ENCODE assay signal across 25 cellular contexts in genomic region chr15:37698679-37699078, GRCh38.
DNase-seq lines count a peak whose midpoint lies in the region; ATAC-seq, FAIRE-seq and TF ChIP-seq lines count a peak whose summit lies in the region.
"Had no signal": no experiment of that assay in that cellular context is flagged by ENCODE, and none has a peak within 500 bp of the region (broad histone marks: within the 10 kb centered on the region; RNA-seq: fewer than 3 reads in every experiment).

No MANE protein-coding gene starts in this region.

- no peak for FAIRE-seq in GM12892 (lab: Jason Lieb, UNC)

- no peak overlapping the region for H2BK12ac ChIP-seq in trophoblast cell (ENCODE audit: low read length)

- H3K4me1 ChIP-seq in GM23248 (ENCODE audit: insufficient read depth) (peaks cover 9% of the 10 kb centered on the region; the same call in 1 of the 2 replicates), PC-3 (ENCODE audit: insufficient read depth, low read length) (no peaks in the 10 kb centered on the region), trophoblast cell (ENCODE audit: control insufficient read depth in 1 of 2, insufficient read depth in 2 of 2, low read length in 2 of 2) (no peaks in the 10 kb centered on the region), esophagus muscularis mucosa (no peaks in the 10 kb centered on the region)
- H3K4me1 ChIP-seq: BE2C, gastrocnemius medialis, testis had no signal

- H3K79me2 ChIP-seq in GM23248 (ENCODE audit: insufficient read depth), result no peaks in the 10 kb centered on the region
- no peaks in the 10 kb centered on the region for H3K79me2 ChIP-seq in PC-3 (ENCODE audit: low read length)
- no peaks in the 10 kb centered on the region for H3K79me2 ChIP-seq in trophoblast cell (ENCODE audit: control insufficient read depth, insufficient read depth, low read length, poor library complexity)

- DNase-seq in GM23248 (peak; percentile 31), PC-3 (peak; percentile 11), epithelial cell of proximal tubule (ENCODE audit: low read depth) (no peak), trophoblast cell (peak; percentile 69 to 85), GM12892 (ENCODE audit: insufficient read length) (no peak), esophagus muscularis mucosa (ENCODE audit: extremely low spot score) (no peak)
- DNase-seq in activated CD4-positive, alpha-beta T cell treated with anti-CD3 and anti-CD28 coated beads, Interleukin-2, amount 50 U/mL, for 4 hours, result no peak
- DNase-seq: activated B cell treated with CpG ODN at 0.5 μM for 24 hours; activated CD8-positive, alpha-beta T cell treated with anti-CD3 and anti-CD28 coated beads for 36 hours; activated effector memory CD4-positive, alpha-beta T cell treated with anti-CD3 and anti-CD28 coated beads, Interleukin-2, amount 50 U/mL, for 16 hours; activated T-cell treated with anti-CD3 and anti-CD28 coated beads for 4 hours; BE2C; cortex of kidney; gastrocnemius medialis; hypothalamus; islet precursor cell; MG63; NCI-H1436 treated with DMSO at 0.1 percent for 48 hours; NCI-H2171; NCI-H524 treated with DMSO at 0.1 percent for 48 hours; nucleus accumbens; stimulated activated naive CD4-positive, alpha-beta T cell; T-helper 9 cell; testis had no signal

- no TSS peak for BruUV-seq in PC-3 (replicated peaks; lab: Mats Ljungman, UMichigan)

- H2AFZ ChIP-seq in GM23248, result no peak overlapping the region
- no peak overlapping the region for H2AFZ ChIP-seq in PC-3 (ENCODE audit: low read length)
- H2AFZ ChIP-seq in trophoblast cell (ENCODE audit: insufficient read depth, low read length, poor library complexity), result no peak overlapping the region

- no peak for TF ChIP-seq EP300 in esophagus muscularis mucosa (IDR thresholded peaks at IDR 0.05)

- H3K27ac ChIP-seq in GM23248, result no peak overlapping the region
- no peak overlapping the region for H3K27ac ChIP-seq in PC-3 (ENCODE audit: low read length)
- H3K27ac ChIP-seq in trophoblast cell (ENCODE audit: low read depth, low read length), result no peak overlapping the region
- H3K27ac ChIP-seq in esophagus muscularis mucosa (replicated peaks in 1 of 4), result no peak overlapping the region
- H3K27ac ChIP-seq: gastrocnemius medialis, testis had no signal

- H3K9me2 ChIP-seq in GM23248 (ENCODE audit: insufficient read depth) (no peaks in the 10 kb centered on the region), PC-3 (replicated peaks; ENCODE audit: low read length) (no peaks in the 10 kb centered on the region)

- CTCF ChIA-PET in PC-3 (lab: Charles Lee), result no interaction called here

- H3K4me3 ChIP-seq in GM23248 (no peak overlapping the region), PC-3 (ENCODE audit: low read length) (no peak overlapping the region), epithelial cell of proximal tubule (ENCODE audit: low read depth, low read length) (no peak overlapping the region), trophoblast cell (ENCODE audit: low read depth, low read length) (no peak overlapping the region), esophagus muscularis mucosa (no peak overlapping the region)
- H3K4me3 ChIP-seq: gastrocnemius medialis, MG63, smooth muscle cell, testis had no signal

- no peak for ATAC-seq in PC-3
- ATAC-seq: activated CD8-positive, alpha-beta T cell treated with anti-CD3 and anti-CD28 coated beads for 36 hours; gastrocnemius medialis had no signal

- H3F3A ChIP-seq in GM23248 (ENCODE audit: insufficient read depth) (no peaks in the 10 kb centered on the region; the same call in 1 of the 2 replicates), PC-3 (ENCODE audit: low read length, unreplicated experiment) (no peaks in the 10 kb centered on the region)

- no peak overlapping the region for H3K18ac ChIP-seq in trophoblast cell (ENCODE audit: low read length)

- POLR2A ChIA-PET in PC-3 (lab: Charles Lee; ENCODE audit: unreplicated experiment), result no interaction called here

- TF ChIP-seq POLR2A in GM12892 (IDR thresholded peaks at IDR 0.05; ENCODE audit: low read depth, low read length) (no peak), esophagus muscularis mucosa (IDR thresholded peaks at IDR 0.05; ENCODE audit: low read depth) (no peak)

- WGBS in GM23248 (ENCODE audit: low coverage in 1 of 2, low lambda C conversion rate in 2 of 2, missing lambda C conversion rate in 2 of 2), 2 experiments, result 30 to 42% methylated on average over 3 of the region's 3 CpGs
- WGBS in trophoblast cell (ENCODE audit: extremely low coverage, insufficient coverage, insufficient read length), result no CpG with 5 or more reads among the region's 3 CpGs
- WGBS in esophagus muscularis mucosa, result 77% methylated on average over 3 of the region's 3 CpGs

- H3K23ac ChIP-seq in trophoblast cell (ENCODE audit: low read length), result no peak overlapping the region

- peak; percentile 24; the same call in 1 of the 2 replicates for TF ChIP-seq CTCF in PC-3 (conservative IDR thresholded peaks at IDR 0.05; ENCODE audit: low read depth, low read length)
- TF ChIP-seq CTCF in epithelial cell of proximal tubule (conservative IDR thresholded peaks at IDR 0.05; ENCODE audit: low read depth, low read length), result peak; percentile 16
- TF ChIP-seq CTCF in esophagus muscularis mucosa (IDR thresholded peaks at IDR 0.05), result no peak

- H3K36me3 ChIP-seq in GM23248 (ENCODE audit: low read depth), result no peaks in the 10 kb centered on the region
- no peaks in the 10 kb centered on the region for H3K36me3 ChIP-seq in PC-3 (ENCODE audit: low read depth, low read length)
- no peaks in the 10 kb centered on the region for H3K36me3 ChIP-seq in trophoblast cell (ENCODE audit: control insufficient read depth in 1 of 2, insufficient read depth in 2 of 2, low read length in 2 of 2)
- H3K36me3 ChIP-seq in esophagus muscularis mucosa, result no peaks in the 10 kb centered on the region
- H3K36me3 ChIP-seq: BE2C, gastrocnemius medialis, MG63 had no signal

- H3K79me1 ChIP-seq in trophoblast cell (ENCODE audit: low read length), result no peaks in the 10 kb centered on the region

- intact Hi-C loops in PC-3 (cut with micrococcal nuclease), result no loop called here
- intact Hi-C loops in esophagus muscularis mucosa (cut with DNase I), result no loop called here

- H3K4me2 ChIP-seq in GM23248 (ENCODE audit: unreplicated experiment) (no peak overlapping the region), PC-3 (ENCODE audit: low read length) (no peak overlapping the region), trophoblast cell (ENCODE audit: low read length) (no peak overlapping the region)
- H3K4me2 ChIP-seq: smooth muscle cell had no signal

- H3K9me3 ChIP-seq in GM23248 (ENCODE audit: low read depth), result no peaks in the 10 kb centered on the region
- no peaks in the 10 kb centered on the region for H3K9me3 ChIP-seq in PC-3 (ENCODE audit: low read length)
- no peaks in the 10 kb centered on the region for H3K9me3 ChIP-seq in trophoblast cell (ENCODE audit: insufficient read depth, low read depth, low read length)
- no peaks in the 10 kb centered on the region for H3K9me3 ChIP-seq in esophagus muscularis mucosa
- H3K9me3 ChIP-seq: BE2C, gastrocnemius medialis, MG63, testis had no signal

- H3K14ac ChIP-seq in trophoblast cell (ENCODE audit: low read length), result no peak overlapping the region

- no peak overlapping the region for H2AK5ac ChIP-seq in trophoblast cell (ENCODE audit: low read length)

- in situ Hi-C loops in GM23248 (cut with MboI), result no loop called here

- H4K8ac ChIP-seq in trophoblast cell (ENCODE audit: low read depth, low read length), result no peak overlapping the region

- H3K4ac ChIP-seq in trophoblast cell (ENCODE audit: low read depth, low read length), result no peak overlapping the region

- no peak overlapping the region for H2BK120ac ChIP-seq in trophoblast cell (ENCODE audit: insufficient read depth, low read length, poor library complexity)

- no peaks in the 10 kb centered on the region for H3K27me3 ChIP-seq in GM23248 (replicated peaks; ENCODE audit: insufficient read depth)
- H3K27me3 ChIP-seq in PC-3 (ENCODE audit: low read length), result peaks cover 34% of the 10 kb centered on the region
- H3K27me3 ChIP-seq in trophoblast cell (ENCODE audit: insufficient read depth, low read length), result no peaks in the 10 kb centered on the region
- no peaks in the 10 kb centered on the region for H3K27me3 ChIP-seq in esophagus muscularis mucosa
- H3K27me3 ChIP-seq: BE2C, gastrocnemius medialis, MG63, testis had no signal

- H2BK5ac ChIP-seq in trophoblast cell (ENCODE audit: low read depth, low read length, poor library complexity), result no peak overlapping the region

- H4K12ac ChIP-seq in trophoblast cell (ENCODE audit: low read depth, low read length), result no peak overlapping the region

- H4K20me1 ChIP-seq in GM23248 (ENCODE audit: insufficient read depth) (no peaks in the 10 kb centered on the region), PC-3 (ENCODE audit: low read length) (no peaks in the 10 kb centered on the region)

- no peak overlapping the region for H4K91ac ChIP-seq in trophoblast cell (ENCODE audit: low read depth, low read length)

- H3K9ac ChIP-seq in GM23248 (no peak overlapping the region), PC-3 (ENCODE audit: low read length) (no peak overlapping the region), trophoblast cell (ENCODE audit: low read length) (no peak overlapping the region)

Comparison
In these comparisons a context has a peak if more than half of its experiments do, and no peak if none do; other contexts are left out.
1. DNase-seq: peak in GM23248 (single experiment), PC-3 (single experiment) and trophoblast cell (2 of 2); none in epithelial cell of proximal tubule (single experiment), GM12892 (single experiment), activated CD4-positive, alpha-beta T cell treated with anti-CD3 and anti-CD28 coated beads, Interleukin-2, amount 50 U/mL, for 4 hours (0 of 2) and esophagus muscularis mucosa (single experiment).
2. CTCF ChIP-seq: peak in PC-3 (single experiment) and epithelial cell of proximal tubule (single experiment); none in esophagus muscularis mucosa (0 of 3).